Comparison of ENCODE assay signal across 8 cellular contexts in the genomic region with DNA sequence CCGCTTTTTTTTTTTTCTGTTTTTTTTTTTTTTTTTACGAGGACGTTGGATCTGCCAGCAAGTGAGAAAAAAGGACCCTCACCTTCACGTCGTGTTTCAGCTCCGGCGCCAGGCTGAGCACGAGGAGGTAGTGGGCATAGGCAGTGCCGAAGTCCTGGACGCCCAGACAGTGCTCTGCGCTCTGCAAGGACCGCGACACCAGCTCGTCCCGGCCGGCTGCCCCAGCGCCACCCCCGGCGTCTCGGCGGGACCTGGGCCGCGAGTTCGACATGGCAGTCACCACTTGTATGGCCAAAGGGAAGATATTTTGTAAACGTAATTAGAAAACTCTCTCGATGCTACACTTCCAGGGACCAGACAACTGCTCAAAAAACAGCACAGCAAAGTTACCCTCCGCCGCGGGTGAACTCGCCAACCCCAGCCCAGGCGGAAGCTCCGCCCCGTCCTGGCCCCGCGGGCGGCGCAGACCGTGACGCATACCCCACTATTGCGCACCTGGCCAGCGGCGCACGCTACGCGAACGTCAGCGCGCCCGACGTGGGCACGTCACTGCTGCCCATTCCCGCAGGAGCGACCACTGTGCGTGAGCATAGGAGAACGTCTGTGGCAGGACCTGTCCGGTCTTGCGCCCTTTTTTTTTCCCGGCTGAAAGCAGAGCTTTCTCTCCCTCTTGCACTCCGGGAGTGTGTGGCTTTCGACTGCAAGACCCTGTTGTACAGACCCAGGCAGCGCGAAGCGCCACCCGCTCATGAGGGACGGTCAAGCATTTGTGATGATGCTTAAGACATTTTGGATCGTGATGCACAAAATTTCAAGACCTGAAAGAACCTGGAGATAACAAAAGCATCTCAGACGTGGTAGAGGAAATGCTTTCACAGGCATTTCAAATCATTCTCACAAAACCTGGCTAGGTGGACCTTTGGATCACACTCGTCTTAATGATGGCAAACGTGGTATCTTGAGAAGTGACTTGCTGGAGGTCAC. TPM values are rescaled to one million over a fixed set of nuclear protein-coding genes. Genes with fewer than 3 reads are reported as not detected.
DNase-seq lines count a peak whose midpoint lies in the region; ATAC-seq, FAIRE-seq and TF ChIP-seq lines count a peak whose summit lies in the region.

A gene (minus strand): TSS at position 447 of the 984 bp plus-strand sequence. CDS start 176 bp downstream, at position 271.

- no peaks in the 10 kb centered on the region for H4K20me1 ChIP-seq in DOHH2 (ENCODE audit: control insufficient read depth, insufficient read depth, low read depth, low read length)

- H3K9me2 ChIP-seq in DOHH2 (replicated peaks; ENCODE audit: control insufficient read depth, low read length): no peaks in the 10 kb centered on the region

- H3K27me3 Mint-ChIP-seq in activated T-helper 17 cell treated with anti-CD3 and anti-CD28 coated beads, Interleukin-2, amount 50 U/mL, for 72 hours: no peaks in the 10 kb centered on the region
- peaks cover 0 to 5% (median under 1%) of the 10 kb centered on the region in 5 donors for H3K27me3 Mint-ChIP-seq in naive thymus-derived CD8-positive, alpha-beta T cell
- peaks cover 5 to 7% of the 10 kb centered on the region in 2 donors for H3K27me3 Mint-ChIP-seq in stimulated activated naive B cell treated with anti-CD40 and anti-IgM and Interleukin-4, amounts not matched to agents 10 μg/mL and 1 μg/mL and 100 μg/mL, for 72 hours

- TF ChIP-seq CTCF in DOHH2 (IDR thresholded peaks at IDR 0.05; ENCODE audit: low read depth, low read length, poor library complexity, severe bottlenecking) (no peak), fibroblast of mammary gland (conservative IDR thresholded peaks at IDR 0.05; ENCODE audit: control insufficient read depth, insufficient read depth, low read depth, low read length) (no peak)

- H3K4me3 Mint-ChIP-seq in activated T-helper 17 cell treated with anti-CD3 and anti-CD28 coated beads, Interleukin-2, amount 50 U/mL, for 72 hours: peak within 1 kb of the TSS; percentile 86
- peak within 1 kb of the TSS; percentile 90 to 99 (median 96) for H3K4me3 Mint-ChIP-seq in naive thymus-derived CD8-positive, alpha-beta T cell
- H3K4me3 Mint-ChIP-seq in stimulated activated naive B cell treated with anti-CD40 and anti-IgM and Interleukin-4, amounts not matched to agents 10 μg/mL and 1 μg/mL and 100 μg/mL, for 72 hours: peak within 1 kb of the TSS; percentile 86 to 91

- H3K4me1 Mint-ChIP-seq in activated T-helper 17 cell treated with anti-CD3 and anti-CD28 coated beads, Interleukin-2, amount 50 U/mL, for 72 hours: peaks cover 14% of the 10 kb centered on the region
- H3K4me1 Mint-ChIP-seq in naive thymus-derived CD8-positive, alpha-beta T cell: peaks cover 19 to 41% (median 36%) of the 10 kb centered on the region in 4 donors
- peaks cover 12 to 19% of the 10 kb centered on the region in 2 donors for H3K4me1 Mint-ChIP-seq in stimulated activated naive B cell treated with anti-CD40 and anti-IgM and Interleukin-4, amounts not matched to agents 10 μg/mL and 1 μg/mL and 100 μg/mL, for 72 hours

- H3K27me3 ChIP-seq in DOHH2 (ENCODE audit: control insufficient read depth, low read length): no peaks in the 10 kb centered on the region

- POLR2A ChIA-PET in naive thymus-derived CD8-positive, alpha-beta T cell (lab: Charles Lee): interaction anchor here (0.7 to 3.0 kb wide), 13 partner anchors 9 to 1813 kb away, joined by 3 to 54 read pairs (median 4); a partner anchor contains a TSS

- peaks cover 14% of the 10 kb centered on the region for H3K4me1 ChIP-seq in DOHH2 (ENCODE audit: control insufficient read depth, low read length)

- H3K36me3 Mint-ChIP-seq in activated T-helper 17 cell treated with anti-CD3 and anti-CD28 coated beads, Interleukin-2, amount 50 U/mL, for 72 hours (ENCODE audit: low read depth): peaks cover 2% of the 10 kb centered on the region
- peaks cover 0 to 7% (median 2%) of the 10 kb centered on the region in 3 donors for H3K36me3 Mint-ChIP-seq in naive thymus-derived CD8-positive, alpha-beta T cell
- H3K36me3 Mint-ChIP-seq in stimulated activated naive B cell treated with anti-CD40 and anti-IgM and Interleukin-4, amounts not matched to agents 10 μg/mL and 1 μg/mL and 100 μg/mL, for 72 hours: peaks cover 4 to 10% of the 10 kb centered on the region in 2 donors

- H3K79me2 ChIP-seq in DOHH2 (ENCODE audit: control insufficient read depth, low read length): peaks cover 48% of the 10 kb centered on the region

- no peak for FAIRE-seq in RCC 7860 (lab: Jason Lieb, UNC)

- H3K9me3 ChIP-seq in DOHH2 (ENCODE audit: control insufficient read depth, insufficient read depth, low read length): no peaks in the 10 kb centered on the region

- no peaks in the 10 kb centered on the region for H3K9me3 Mint-ChIP-seq in activated T-helper 17 cell treated with anti-CD3 and anti-CD28 coated beads, Interleukin-2, amount 50 U/mL, for 72 hours
- no peaks in the 10 kb centered on the region for H3K9me3 Mint-ChIP-seq in naive thymus-derived CD8-positive, alpha-beta T cell
- no peaks in the 10 kb centered on the region for H3K9me3 Mint-ChIP-seq in stimulated activated naive B cell treated with anti-CD40 and anti-IgM and Interleukin-4, amounts not matched to agents 10 μg/mL and 1 μg/mL and 100 μg/mL, for 72 hours

- peaks cover 8% of the 10 kb centered on the region for H3K36me3 ChIP-seq in DOHH2 (ENCODE audit: control insufficient read depth, low read length)

- H3F3A ChIP-seq in DOHH2 (ENCODE audit: control insufficient read depth, insufficient read depth): no peaks in the 10 kb centered on the region

- ATAC-seq in GM21723 (IDR thresholded peaks at IDR 0.05; ENCODE audit: unreplicated experiment): peak; percentile 100
- peak; percentile 99 for ATAC-seq in activated T-helper 17 cell treated with anti-CD3 and anti-CD28 coated beads, Interleukin-2, amount 50 U/mL, for 72 hours (replicated peaks)
- ATAC-seq in naive thymus-derived CD8-positive, alpha-beta T cell: peak; percentile 95 to 96
- peak; percentile 99 for ATAC-seq in stimulated activated naive B cell treated with anti-CD40 and anti-IgM and Interleukin-4, amounts not matched to agents 10 μg/mL and 1 μg/mL and 100 μg/mL, for 72 hours (replicated peaks)

- H3K4me3 ChIP-seq in DOHH2 (ENCODE audit: low read length): peak within 1 kb of the TSS; percentile 94
- peak within 1 kb of the TSS; percentile 90 for H3K4me3 ChIP-seq in fibroblast of mammary gland (ENCODE audit: control insufficient read depth, low read depth, low read length)

- peak within 1 kb of the TSS; percentile 66 for H3K27ac ChIP-seq in DOHH2 (ENCODE audit: low read depth, low read length)

- DNase-seq in KBM-7 (peak; percentile 93), RCC 7860 (ENCODE audit: low spot score) (peak; percentile 58), fibroblast of mammary gland (ENCODE audit: low read depth) (peak; percentile 91)
- DNase-seq in naive thymus-derived CD8-positive, alpha-beta T cell: peak; percentile 78 to 90 (median 86)
- DNase-seq in stimulated activated naive B cell treated with anti-CD40 and anti-IgM and Interleukin-4, amounts not matched to agents 10 μg/mL and 1 μg/mL and 100 μg/mL, for 72 hours: peak; percentile 85

- in situ Hi-C loops in KBM-7 (cut with MboI; ENCODE audit: low pct_unique_long_range_greater_than_20kb, low sequenced_read_pairs): no loop called here

- H3K4me2 ChIP-seq in DOHH2 (ENCODE audit: low read length): peak within 1 kb of the TSS; percentile 78

- H3K27ac Mint-ChIP-seq in activated T-helper 17 cell treated with anti-CD3 and anti-CD28 coated beads, Interleukin-2, amount 50 U/mL, for 72 hours: peak within 1 kb of the TSS; percentile 95
- peak within 1 kb of the TSS; percentile 97 to 100 (median 99) for H3K27ac Mint-ChIP-seq in naive thymus-derived CD8-positive, alpha-beta T cell
- H3K27ac Mint-ChIP-seq in stimulated activated naive B cell treated with anti-CD40 and anti-IgM and Interleukin-4, amounts not matched to agents 10 μg/mL and 1 μg/mL and 100 μg/mL, for 72 hours: peak within 1 kb of the TSS; percentile 99

RNA-seq across cellular contexts. Expression of the gene that starts here (rescaled TPM):
- 1 to 10 TPM; 5.9 to 7.5 TPM for total RNA-seq in activated T-helper 17 cell treated with anti-CD3 and anti-CD28 coated beads, Interleukin-2, amount 50 U/mL, for 72 hours
- 10 to 100 TPM; 10.6 to 13.3 TPM for total RNA-seq in naive thymus-derived CD8-positive, alpha-beta T cell
- 1 to 10 TPM; 4.6 to 5.8 (median 5.4) TPM for polyA plus RNA-seq in naive thymus-derived CD8-positive, alpha-beta T cell

Comparison
In these comparisons a context has a peak if more than half of its experiments do, and no peak if none do; other contexts are left out.
1. Peak in every context shown above with its lines: DNase-seq, ATAC-seq, H3K4me3 ChIP-seq and H3K27ac ChIP-seq.